ENCODE assay signal across 8 cellular contexts in the genomic region with DNA sequence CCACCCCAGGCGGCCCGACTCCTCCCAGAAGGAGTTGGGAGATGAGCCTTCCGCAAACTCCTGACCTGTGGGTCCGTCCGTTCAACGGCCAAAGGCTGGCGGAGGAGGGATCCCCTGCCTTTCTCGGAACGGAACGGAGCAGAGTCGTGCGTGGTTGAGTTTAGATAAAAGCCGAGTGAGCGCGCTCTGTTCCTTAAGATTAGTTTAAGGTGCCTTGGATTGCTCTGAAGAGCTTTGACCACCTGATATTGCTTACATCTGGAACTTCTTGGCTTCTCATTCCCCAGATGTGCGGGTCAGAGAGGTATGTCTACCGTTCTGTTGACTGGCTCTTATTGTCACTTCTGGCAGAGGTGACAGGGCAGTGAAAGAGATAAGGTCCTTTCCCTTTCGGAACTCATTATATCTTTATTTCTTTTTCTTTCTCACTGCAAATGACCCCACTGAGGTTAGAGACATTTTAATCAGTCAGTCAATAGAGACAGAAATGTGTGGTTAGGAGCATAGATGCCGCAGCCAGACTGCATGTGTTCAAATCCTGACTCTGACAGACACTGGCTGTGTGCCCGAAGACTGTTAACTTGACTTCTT. TPM values are rescaled to one million over a fixed set of nuclear protein-coding genes. Genes with fewer than 3 reads are reported as not detected.
DNase-seq lines count a peak whose midpoint lies in the region; ATAC-seq, FAIRE-seq and TF ChIP-seq lines count a peak whose summit lies in the region.

A gene with protein sequence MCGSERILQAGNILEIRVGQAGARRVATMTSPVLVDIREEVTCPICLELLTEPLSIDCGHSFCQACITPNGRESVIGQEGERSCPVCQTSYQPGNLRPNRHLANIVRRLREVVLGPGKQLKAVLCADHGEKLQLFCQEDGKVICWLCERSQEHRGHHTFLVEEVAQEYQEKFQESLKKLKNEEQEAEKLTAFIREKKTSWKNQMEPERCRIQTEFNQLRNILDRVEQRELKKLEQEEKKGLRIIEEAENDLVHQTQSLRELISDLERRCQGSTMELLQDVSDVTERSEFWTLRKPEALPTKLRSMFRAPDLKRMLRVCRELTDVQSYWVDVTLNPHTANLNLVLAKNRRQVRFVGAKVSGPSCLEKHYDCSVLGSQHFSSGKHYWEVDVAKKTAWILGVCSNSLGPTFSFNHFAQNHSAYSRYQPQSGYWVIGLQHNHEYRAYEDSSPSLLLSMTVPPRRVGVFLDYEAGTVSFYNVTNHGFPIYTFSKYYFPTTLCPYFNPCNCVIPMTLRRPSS (plus strand): TSS at position 27 of the 591 bp plus-strand sequence. CDS start 261 bp downstream, at position 288.

- peaks cover 20% of the 10 kb centered on the region for H3K4me1 ChIP-seq in PC-9 (replicated peaks; ENCODE audit: insufficient read depth)
- H3K4me1 ChIP-seq in endothelial cell of umbilical vein (ENCODE audit: control insufficient read depth, extremely low read depth, insufficient read depth, low read length): peaks cover 9% of the 10 kb centered on the region
- peaks cover 8% of the 10 kb centered on the region for H3K4me1 ChIP-seq in mesodermal cell (ENCODE audit: control insufficient read depth, insufficient read depth, low read length, poor library complexity, severe bottlenecking)
- peaks cover 3% of the 10 kb centered on the region for H3K4me1 ChIP-seq in upper lobe of right lung

- POLR2A ChIA-PET in PC-9 (lab: Charles Lee; ENCODE audit: unreplicated experiment) (interaction anchor here (0.5 kb wide), 1 partner anchor 23 kb away, joined by 3 read pairs; no protein-coding TSS in a partner anchor), endothelial cell of umbilical vein (lab: Charles Lee) (no interaction called here)

- H3K79me2 ChIP-seq in PC-9 (ENCODE audit: low read depth) (0 out of 2 replicates have a peak, but pooled peaks cover 10% of the 10 kb centered on the region), endothelial cell of umbilical vein (ENCODE audit: control insufficient read depth, insufficient read depth, low read length) (no peaks in the 10 kb centered on the region)

- no peaks in the 10 kb centered on the region for H3K9me1 ChIP-seq in endothelial cell of umbilical vein (replicated peaks; ENCODE audit: control insufficient read depth, extremely low read depth, insufficient read depth, low read length)

- H3K27ac ChIP-seq in PC-9 (peak within 1 kb of the TSS; percentile 78), endothelial cell of umbilical vein (ENCODE audit: insufficient read depth, low read depth, low read length) (peak within 1 kb of the TSS; percentile 63), mesodermal cell (ENCODE audit: low read depth, low read length, severe bottlenecking) (no peak within 1 kb of the TSS), upper lobe of right lung (peak within 1 kb of the TSS; percentile 32)

- FAIRE-seq in H54 (lab: Jason Lieb, UNC): peak; percentile 72
- FAIRE-seq in endothelial cell of umbilical vein (lab: Jason Lieb, UNC): peak; percentile 72

- no peaks in the 10 kb centered on the region for H4K20me1 ChIP-seq in PC-9 (ENCODE audit: insufficient read depth)
- H4K20me1 ChIP-seq in endothelial cell of umbilical vein (replicated peaks; ENCODE audit: control insufficient read depth, extremely low read depth, insufficient read depth, low read length): no peaks in the 10 kb centered on the region

- H3K4me2 ChIP-seq in PC-9: peak within 1 kb of the TSS; percentile 81
- H3K4me2 ChIP-seq in endothelial cell of umbilical vein (ENCODE audit: insufficient read depth, low read length): peak within 1 kb of the TSS; percentile 98

- BruUV-seq in PC-9 (replicated peaks; lab: Mats Ljungman, UMichigan): no TSS peak
- BruUV-seq in endothelial cell of umbilical vein (replicated peaks; lab: Mats Ljungman, UMichigan): TSS peak; percentile 51

- H3K9ac ChIP-seq in endothelial cell of umbilical vein (replicated peaks; ENCODE audit: extremely low read depth, insufficient read depth, low read length): peak within 1 kb of the TSS; percentile 69

- dilution Hi-C loops in endothelial cell of umbilical vein (cut with MboI; ENCODE audit: extremely low pct_ligation_motif_present, low sequenced_read_pairs): no loop called here

- H3F3A ChIP-seq in PC-9 (ENCODE audit: insufficient read depth, low read depth): 0 out of 2 replicates have a peak, but pooled peaks cover 6% of the 10 kb centered on the region

- H3K9me2 ChIP-seq in PC-9 (ENCODE audit: insufficient read depth): no peaks in the 10 kb centered on the region

- TF ChIP-seq CTCF in PC-9 (conservative IDR thresholded peaks at IDR 0.05) (no peak), endothelial cell of umbilical vein (IDR thresholded peaks at IDR 0.05; ENCODE audit: extremely low read depth in 1 of 2, insufficient read depth in 1 of 2, low read depth in 1 of 2, low read length in 2 of 2) (no peak), upper lobe of right lung (IDR thresholded peaks at IDR 0.05) (no peak)

- H2AFZ ChIP-seq in PC-9 (peak within 1 kb of the TSS; percentile 80), endothelial cell of umbilical vein (ENCODE audit: low read depth, low read length) (peak within 1 kb of the TSS; percentile 96)

- peak; percentile 47 for DNase-seq in Daoy (ENCODE audit: low read depth)
- DNase-seq in H54 (ENCODE audit: insufficient read length, low spot score): peak; percentile 75
- DNase-seq in PC-9: peak; percentile 36 to 49
- DNase-seq in endothelial cell of umbilical vein (ENCODE audit: low read depth, low spot score): peak; percentile 42
- peak; percentile 82 for DNase-seq in upper lobe of right lung
- DNase-seq in NCI-H1105 treated with DMSO at 0.1 percent for 48 hours (lab: John Stamatoyannopoulos, UW): no peak

- WGBS in mesodermal cell (ENCODE audit: insufficient coverage in 2 of 2), 2 experiments: 7 to 13% methylated on average over 10 to 15 of the region's 20 CpGs

- intact Hi-C loops in PC-9 (cut with micrococcal nuclease; ENCODE audit: unreplicated experiment): loop anchor here (1.0 to 2.0 kb wide), 2 partner anchors 25 to 88 kb away; a partner anchor contains a TSS
- intact Hi-C loops in endothelial cell of umbilical vein (cut with micrococcal nuclease): loop anchor here (10.0 kb wide), 1 partner anchor 638 kb away; a partner anchor contains a TSS
- intact Hi-C loops in upper lobe of right lung (cut with DNase I): no loop called here

- TF ChIP-seq POLR2A in H54 (IDR thresholded peaks at IDR 0.05; ENCODE audit: low read depth, low read length) (peak; percentile 39; the same call in 1 of the 2 replicates), endothelial cell of umbilical vein (IDR thresholded peaks at IDR 0.05; ENCODE audit: low read depth, low read length) (no peak)

- no peaks in the 10 kb centered on the region for H3K36me3 ChIP-seq in PC-9 (ENCODE audit: low read depth)
- H3K36me3 ChIP-seq in endothelial cell of umbilical vein (ENCODE audit: control insufficient read depth in 2 of 2, extremely low read depth in 1 of 2, insufficient read depth in 2 of 2, low read length in 2 of 2): no peaks in the 10 kb centered on the region
- no peaks in the 10 kb centered on the region for H3K36me3 ChIP-seq in mesodermal cell (ENCODE audit: control insufficient read depth, insufficient read depth, low read length)
- no peaks in the 10 kb centered on the region for H3K36me3 ChIP-seq in upper lobe of right lung

- ATAC-seq in upper lobe of right lung (peak; percentile 73), GM21717 (IDR thresholded peaks at IDR 0.05; ENCODE audit: unreplicated experiment) (no peak)

- H3K4me3 ChIP-seq in PC-9: peak within 1 kb of the TSS; percentile 72
- H3K4me3 ChIP-seq in endothelial cell of umbilical vein (replicated peaks in 1 of 3; ENCODE audit: insufficient read depth in 1 of 3, low read depth in 1 of 3, low read length in 3 of 3): peak within 1 kb of the TSS; percentile 49 to 85 (median 74)
- H3K4me3 ChIP-seq in mesodermal cell (ENCODE audit: extremely low read depth, insufficient read depth, low read length, poor library complexity, severe bottlenecking): peak within 1 kb of the TSS; percentile 40
- H3K4me3 ChIP-seq in upper lobe of right lung: peak within 1 kb of the TSS; percentile 50

- CTCF ChIA-PET in PC-9 (lab: Charles Lee) (no interaction called here), endothelial cell of umbilical vein (lab: Charles Lee) (interaction anchor here (1.1 to 1.2 kb wide), 2 partner anchors 11 to 766 kb away, joined by 3 read pairs; no protein-coding TSS in a partner anchor)

- no peaks in the 10 kb centered on the region for H3K9me3 ChIP-seq in PC-9 (ENCODE audit: insufficient read depth, low read depth)
- no peaks in the 10 kb centered on the region for H3K9me3 ChIP-seq in endothelial cell of umbilical vein (replicated peaks; ENCODE audit: control insufficient read depth, insufficient read depth, low read length)
- H3K9me3 ChIP-seq in mesodermal cell (ENCODE audit: control insufficient read depth, low read length): no peaks in the 10 kb centered on the region
- H3K9me3 ChIP-seq in upper lobe of right lung: no peaks in the 10 kb centered on the region

- H3K27me3 ChIP-seq in PC-9 (ENCODE audit: insufficient read depth, low read depth): no peaks in the 10 kb centered on the region
- H3K27me3 ChIP-seq in endothelial cell of umbilical vein (ENCODE audit: control insufficient read depth in 2 of 2, insufficient read depth in 2 of 2, low read length in 2 of 2): no peaks in the 10 kb centered on the region
- H3K27me3 ChIP-seq in upper lobe of right lung: no peaks in the 10 kb centered on the region

TF ChIP-seq in endothelial cell of umbilical vein, 7 proteins besides CTCF, POLR2A, EP300 and RAD21 (continues in another document):
- no peak for TF ChIP-seq JUN (IDR thresholded peaks at IDR 0.05; ENCODE audit: borderline replicate concordance, insufficient read depth, insufficient read length, low read depth)
- no peak for TF ChIP-seq MYC (IDR thresholded peaks at IDR 0.05; ENCODE audit: low read depth, low read length)
- TF ChIP-seq FOS (IDR thresholded peaks at IDR 0.05; ENCODE audit: borderline replicate concordance, insufficient read depth, low read length): no peak
- TF ChIP-seq EZH2 (IDR thresholded peaks at IDR 0.05; ENCODE audit: borderline replicate concordance, low read depth, low read length, severe bottlenecking): no peak
- no peak for TF ChIP-seq POLR2AphosphoS5 (IDR thresholded peaks at IDR 0.05; ENCODE audit: insufficient read depth, low read depth, low read length)

RNA-seq across cellular contexts. Expression of the gene that starts here (rescaled TPM):
- total RNA-seq in Daoy (2014; rRNA removed; shearing (Covaris generic)): 2.6 and 3.6 TPM in 2 replicates
- total RNA-seq in PC-9 (2021): 3.9 and 4.8 TPM in 2 replicates
- total RNA-seq in endothelial cell of umbilical vein: 4.8 and 5.6 TPM in 2 replicates
- polyA plus RNA-seq in endothelial cell of umbilical vein: 3.3 and 3.9 TPM in 2 replicates
- polyA plus RNA-seq in endothelial cell of umbilical vein (2011; cell fraction: cytosol; rRNA removed): 2.5 TPM in 2 replicates
- 2.7 and 3.6 TPM in 2 replicates for polyA plus RNA-seq in endothelial cell of umbilical vein (2011; cell fraction: nucleus; rRNA removed)
- polyA plus RNA-seq in endothelial cell of umbilical vein (2012): 2.6 and 4.9 TPM in 2 replicates
- 2.6 and 2.9 TPM in 2 replicates for polyA minus RNA-seq in endothelial cell of umbilical vein
- not detected for polyA minus RNA-seq in endothelial cell of umbilical vein (2011; cell fraction: cytosol; rRNA and poly(A)+ RNA removed)
- polyA minus RNA-seq in endothelial cell of umbilical vein (2011; cell fraction: nucleus; rRNA and poly(A)+ RNA removed): 1.1 and 1.5 TPM in 2 replicates
- 13.8 TPM for polyA plus RNA-seq in mesodermal cell (2013, experiment 1 of 2)
- polyA plus RNA-seq in mesodermal cell (2013, experiment 2 of 2): 15.2 TPM
- total RNA-seq in upper lobe of right lung: 2.4 TPM
